ENCODE assay signal across 19 cellular contexts in the genomic region with DNA sequence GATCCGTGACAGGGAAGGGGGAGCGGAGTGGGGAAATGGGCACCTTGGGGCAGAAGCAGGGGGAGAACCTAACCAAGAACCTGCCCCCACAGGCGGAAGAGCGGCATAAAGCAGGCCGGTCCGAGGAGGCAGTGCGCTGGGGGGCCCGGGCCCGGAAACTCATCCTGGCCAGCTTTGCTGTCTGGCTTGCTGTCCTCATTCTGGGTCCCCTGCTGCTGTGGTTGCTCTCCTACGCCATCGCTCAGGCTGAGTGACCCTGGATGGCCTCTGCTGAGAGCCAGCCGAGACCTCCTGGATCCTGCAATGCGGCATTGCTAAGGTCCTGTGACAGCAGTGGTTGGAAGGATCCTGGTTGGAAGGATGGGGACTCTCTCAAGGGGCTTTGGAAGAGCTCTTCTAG. TPM values are rescaled to one million over a fixed set of nuclear protein-coding genes. Genes with fewer than 3 reads are reported as not detected.
DNase-seq lines count a peak whose midpoint lies in the region; ATAC-seq and TF ChIP-seq lines count a peak whose summit lies in the region.
"Had no signal": no experiment of that assay in that cellular context is flagged by ENCODE, and none has a peak within 500 bp of the region (broad histone marks: within the 10 kb centered on the region; RNA-seq: fewer than 3 reads in every experiment).

No MANE protein-coding gene starts in this region.

- intact Hi-C loops in dendritic cell treated with granulocyte-macrophage colony-stimulating factor and Interleukin-4, amounts not matched to agents 40 ng/mL and 50 ng/mL, for 4 days (cut with micrococcal nuclease), result no loop called here

- H3K36me3 Mint-ChIP-seq in activated naive CD4-positive, alpha-beta T cell treated with anti-CD3 and anti-CD28 coated beads, Interleukin-2, amount 50 U/mL, for 72 hours, result peaks cover 12 to 22% of the 10 kb centered on the region in 2 donors
- peaks cover 75% of the 10 kb centered on the region for H3K36me3 Mint-ChIP-seq in dendritic cell treated with granulocyte-macrophage colony-stimulating factor and Interleukin-4, amounts not matched to agents 40 ng/mL and 50 ng/mL, for 4 days (ENCODE audit: low read depth)
- peaks cover 19% of the 10 kb centered on the region for H3K36me3 Mint-ChIP-seq in mesothelial cell of epicardium

- peaks cover 0 to 46% (median 9%) of the 10 kb centered on the region in 4 donors for H3K4me1 ChIP-seq in tibial nerve

- no peak overlapping the region for H3K4me3 ChIP-seq in tibial nerve
- H3K4me3 ChIP-seq: skin epidermis, thoracic aorta had no signal

- TF ChIP-seq CTCF in mesothelial cell of epicardium (IDR thresholded peaks at IDR 0.05; ENCODE audit: unreplicated experiment), result no peak
- TF ChIP-seq CTCF in tibial nerve (IDR thresholded peaks at IDR 0.05), result no peak

- 83 to 84% methylated on average over 12 to 13 of the region's 13 CpGs for WGBS in tibial nerve, 2 donors

- DNase-seq in activated naive CD4-positive, alpha-beta T cell treated with anti-CD3 and anti-CD28 coated beads, Interleukin-2, amount 50 U/mL, for 72 hours (ENCODE audit: low spot score in 2 of 2), result no peak
- no peak for DNase-seq in activated naive CD4-positive, alpha-beta T cell (lab: John Stamatoyannopoulos, UW)
- DNase-seq in mesothelial cell of epicardium (ENCODE audit: low spot score in 2 of 2, unreplicated experiment in 2 of 2) (no peak), tibial nerve (ENCODE audit: low spot score in 2 of 2) (peak in 1 of 2 donors; percentile 48), NCI-H146 (lab: John Stamatoyannopoulos, UW) (no peak)
- DNase-seq: activated CD8-positive, alpha-beta memory T cell treated with anti-CD3 and anti-CD28 coated beads for 24 hours; GDM1; MV-4-11; NCI-H2029 treated with DMSO at 0.1 percent for 48 hours; SIG-M5; stimulated activated CD4-positive, alpha-beta T cell treated with anti-CD3 and anti-CD28 coated beads, Interleukin-4, amount 100 ng/mL, for 4 hours; T-helper 1 cell had no signal

- H3K9me3 Mint-ChIP-seq in activated naive CD4-positive, alpha-beta T cell treated with anti-CD3 and anti-CD28 coated beads, Interleukin-2, amount 50 U/mL, for 72 hours, result no peaks in the 10 kb centered on the region
- H3K9me3 Mint-ChIP-seq in dendritic cell treated with granulocyte-macrophage colony-stimulating factor and Interleukin-4, amounts not matched to agents 40 ng/mL and 50 ng/mL, for 4 days, result no peaks in the 10 kb centered on the region
- H3K9me3 Mint-ChIP-seq in mesothelial cell of epicardium, result no peaks in the 10 kb centered on the region

- H3K27me3 ChIP-seq in tibial nerve, result no peaks in the 10 kb centered on the region

- peaks cover 3 to 60% (median 16%) of the 10 kb centered on the region in 3 donors for H3K36me3 ChIP-seq in tibial nerve

- ATAC-seq in activated naive CD4-positive, alpha-beta T cell treated with anti-CD3 and anti-CD28 coated beads, Interleukin-2, amount 50 U/mL, for 72 hours, result no peak
- ATAC-seq in HG02588 (IDR thresholded peaks at IDR 0.05; ENCODE audit: unreplicated experiment) (no peak), GM21529 (IDR thresholded peaks at IDR 0.05; ENCODE audit: unreplicated experiment) (no peak)
- ATAC-seq: left lobe of liver had no signal

- peak overlapping the region; percentile 41 to 83 (median 62) for H3K27ac ChIP-seq in tibial nerve
- H3K27ac ChIP-seq: C4-2B, thoracic aorta had no signal

- peaks cover 44% of the 10 kb centered on the region for H3K4me1 Mint-ChIP-seq in dendritic cell treated with granulocyte-macrophage colony-stimulating factor and Interleukin-4, amounts not matched to agents 40 ng/mL and 50 ng/mL, for 4 days (ENCODE audit: low read depth)
- peaks cover 28% of the 10 kb centered on the region for H3K4me1 Mint-ChIP-seq in mesothelial cell of epicardium

- no peak for TF ChIP-seq EP300 in tibial nerve (IDR thresholded peaks at IDR 0.05)

- peak overlapping the region; percentile 37 to 86 for H3K27ac Mint-ChIP-seq in activated naive CD4-positive, alpha-beta T cell treated with anti-CD3 and anti-CD28 coated beads, Interleukin-2, amount 50 U/mL, for 72 hours
- peak overlapping the region; percentile 20 for H3K27ac Mint-ChIP-seq in dendritic cell treated with granulocyte-macrophage colony-stimulating factor and Interleukin-4, amounts not matched to agents 40 ng/mL and 50 ng/mL, for 4 days
- H3K27ac Mint-ChIP-seq in mesothelial cell of epicardium, result peak overlapping the region; percentile 2

- H3K4me3 Mint-ChIP-seq in dendritic cell treated with granulocyte-macrophage colony-stimulating factor and Interleukin-4, amounts not matched to agents 40 ng/mL and 50 ng/mL, for 4 days, result no peak overlapping the region
- no peak overlapping the region for H3K4me3 Mint-ChIP-seq in mesothelial cell of epicardium

- no peaks in the 10 kb centered on the region for H3K27me3 Mint-ChIP-seq in dendritic cell treated with granulocyte-macrophage colony-stimulating factor and Interleukin-4, amounts not matched to agents 40 ng/mL and 50 ng/mL, for 4 days
- H3K27me3 Mint-ChIP-seq in mesothelial cell of epicardium (ENCODE audit: low read depth), result no peaks in the 10 kb centered on the region

- H3K9me3 ChIP-seq in tibial nerve, result no peaks in the 10 kb centered on the region
- H3K9me3 ChIP-seq: thoracic aorta had no signal

- no peak for TF ChIP-seq POLR2A in tibial nerve (IDR thresholded peaks at IDR 0.05)

RNA-seq across cellular contexts. Expression of a gene that starts 4.5 kb away (rescaled TPM):
- 10 to 100 TPM; 32.9 to 61.9 TPM for total RNA-seq in activated naive CD4-positive, alpha-beta T cell treated with anti-CD3 and anti-CD28 coated beads, Interleukin-2, amount 50 U/mL, for 72 hours
- 44.6 to 53.2 TPM (median 46.4 TPM) in 3 replicates for total RNA-seq in mesothelial cell of epicardium
- 10 to 100 TPM; 29.9 to 46.2 (median 33.3) TPM for total RNA-seq in tibial nerve

RNA-seq across cellular contexts. Expression of a gene that starts 18.2 kb away (rescaled TPM):
- 1 to 10 TPM; 2.6 to 3.6 TPM for total RNA-seq in activated naive CD4-positive, alpha-beta T cell treated with anti-CD3 and anti-CD28 coated beads, Interleukin-2, amount 50 U/mL, for 72 hours
- 6.0 to 7.4 TPM (median 6.3 TPM) in 3 replicates for total RNA-seq in mesothelial cell of epicardium
- 10 to 100 TPM in 1 of 4 donors, 1 to 10 TPM in 3; 3.7 to 12.6 (median 8.2) TPM for total RNA-seq in tibial nerve

RNA-seq across cellular contexts. Expression of a gene that starts 18.4 kb away (rescaled TPM):
- 10 to 100 TPM; 68.9 to 74.4 TPM for total RNA-seq in activated naive CD4-positive, alpha-beta T cell treated with anti-CD3 and anti-CD28 coated beads, Interleukin-2, amount 50 U/mL, for 72 hours
- total RNA-seq in mesothelial cell of epicardium, result 124 to 130 TPM (median 126 TPM) in 3 replicates
- total RNA-seq in tibial nerve, result 100 to 1,000 TPM in 1 of 4 donors, 10 to 100 TPM in 3; 71.7 to 127 (median 91.5) TPM

RNA-seq across cellular contexts. Expression of a gene that starts 43.3 kb away (rescaled TPM):
- 1 to 10 TPM in 1 of 2 donors, under 1 TPM in 1; 0.16 to 3.6 TPM for total RNA-seq in activated naive CD4-positive, alpha-beta T cell treated with anti-CD3 and anti-CD28 coated beads, Interleukin-2, amount 50 U/mL, for 72 hours
- 40.8 to 41.6 TPM (median 41.4 TPM) in 3 replicates for total RNA-seq in mesothelial cell of epicardium
- total RNA-seq in tibial nerve, result 10 to 100 TPM; 14.7 to 22.2 (median 17.1) TPM

RNA-seq across cellular contexts. Expression of a gene that starts 44.7 kb away (rescaled TPM):
- total RNA-seq in activated naive CD4-positive, alpha-beta T cell treated with anti-CD3 and anti-CD28 coated beads, Interleukin-2, amount 50 U/mL, for 72 hours, result 10 to 100 TPM; 61.6 to 76.8 TPM
- total RNA-seq in mesothelial cell of epicardium (74.2 to 79.7 TPM (median 74.8 TPM) in 3 replicates), tibial nerve (10 to 100 TPM; 17.2 to 42.6 (median 31.0) TPM)

Comparison
In these comparisons a context has a peak if more than half of its experiments do, and no peak if none do; other contexts are left out.
1. H3K27ac Mint-ChIP-seq: peak in every context shown above with its lines; median percentile 62 in activated naive CD4-positive, alpha-beta T cell treated with anti-CD3 and anti-CD28 coated beads, Interleukin-2, amount 50 U/mL, for 72 hours; 20 in dendritic cell treated with granulocyte-macrophage colony-stimulating factor and Interleukin-4, amounts not matched to agents 40 ng/mL and 50 ng/mL, for 4 days; 2 in mesothelial cell of epicardium.